In genomic region chr5:95393279-95393678, GRCh38 we compare ENCODE assay signal across 14 cellular contexts. TPM values are rescaled to one million over a fixed set of nuclear protein-coding genes. Genes with fewer than 3 reads are reported as not detected.
DNase-seq lines count a peak whose midpoint lies in the region; ATAC-seq and TF ChIP-seq lines count a peak whose summit lies in the region.
"Had no signal": no experiment of that assay in that cellular context is flagged by ENCODE, and none has a peak within 500 bp of the region (broad histone marks: within the 10 kb centered on the region; RNA-seq: fewer than 3 reads in every experiment).

No MANE protein-coding gene starts in this region.

- intact Hi-C loops in PC-9 (cut with micrococcal nuclease; ENCODE audit: unreplicated experiment) = loop anchor here (5.0 kb wide), 1 partner anchor 54 kb away; no protein-coding TSS in a partner anchor

- peaks cover 6% of the 10 kb centered on the region for H3K36me3 Mint-ChIP-seq in endothelial cell (ENCODE audit: low read depth, unreplicated experiment)

- H3K4me1 ChIP-seq in HEK293 (ENCODE audit: control insufficient read depth, insufficient read depth, low read length) (no peaks in the 10 kb centered on the region), PC-9 (replicated peaks; ENCODE audit: insufficient read depth) (peaks cover 6% of the 10 kb centered on the region; the same call in 1 of the 2 replicates), parathyroid adenoma (no peaks in the 10 kb centered on the region)

- H2AFZ ChIP-seq in PC-9 (0 out of 2 replicates have a peak overlapping the region, but pooled peaks have one; percentile 44), parathyroid adenoma (peak overlapping the region; percentile 62)

- peaks cover 26% of the 10 kb centered on the region for H3K4me1 Mint-ChIP-seq in endothelial cell (ENCODE audit: unreplicated experiment)
- H3K4me1 Mint-ChIP-seq: B cell had no signal

- H3K27ac Mint-ChIP-seq in endothelial cell (ENCODE audit: unreplicated experiment) = peak overlapping the region; percentile 94
- H3K27ac Mint-ChIP-seq: B cell had no signal

- ATAC-seq in GM21526 (IDR thresholded peaks at IDR 0.05; ENCODE audit: low FRiP score, unreplicated experiment) = no peak
- no peak for ATAC-seq in GM19452 (IDR thresholded peaks at IDR 0.05; ENCODE audit: unreplicated experiment)

- H3K27me3 Mint-ChIP-seq in endothelial cell (ENCODE audit: unreplicated experiment) = peaks cover 4% of the 10 kb centered on the region
- H3K27me3 Mint-ChIP-seq: B cell had no signal

- H3K4me3 Mint-ChIP-seq in endothelial cell (ENCODE audit: unreplicated experiment) = no peak overlapping the region
- H3K4me3 Mint-ChIP-seq: B cell had no signal

- in situ Hi-C loops in GM13977 (cut with MboI; ENCODE audit: low pct_unique_long_range_greater_than_20kb, low sequenced_read_pairs, unreplicated experiment) = no loop called here

- no peaks in the 10 kb centered on the region for H3K9me3 Mint-ChIP-seq in endothelial cell (ENCODE audit: unreplicated experiment)

- H3K27me3 ChIP-seq in PC-9 (ENCODE audit: insufficient read depth, low read depth) = no peaks in the 10 kb centered on the region
- no peaks in the 10 kb centered on the region for H3K27me3 ChIP-seq in parathyroid adenoma (ENCODE audit: control insufficient read depth, insufficient read depth, low read length)

- peak overlapping the region; percentile 66; the same call in 1 of the 2 replicates for H3K4me2 ChIP-seq in PC-9
- peak overlapping the region; percentile 60 for H3K4me2 ChIP-seq in parathyroid adenoma (ENCODE audit: low read length)
- H3K4me2 ChIP-seq: KMS-11 had no signal

- H3K9ac ChIP-seq in parathyroid adenoma = no peak overlapping the region
- H3K9ac ChIP-seq: KMS-11 had no signal

- TF ChIP-seq CTCF in HEK293 (tag by site-specific recombination; IDR thresholded peaks at IDR 0.05) (no peak), PC-9 (conservative IDR thresholded peaks at IDR 0.05) (no peak), endothelial cell (IDR thresholded peaks at IDR 0.05; ENCODE audit: unreplicated experiment) (no peak), parathyroid adenoma (IDR thresholded peaks at IDR 0.05) (no peak), GM13977 (IDR thresholded peaks at IDR 0.05; ENCODE audit: extremely low read depth, insufficient read depth, missing control alignments) (no peak)

- H3K9me3 ChIP-seq in HEK293 (ENCODE audit: control insufficient read depth, insufficient read depth, low read depth, low read length) = no peaks in the 10 kb centered on the region
- no peaks in the 10 kb centered on the region for H3K9me3 ChIP-seq in PC-9 (ENCODE audit: insufficient read depth, low read depth)
- H3K9me3 ChIP-seq in parathyroid adenoma (ENCODE audit: control insufficient read depth, low read length) = no peaks in the 10 kb centered on the region

- H3K36me3 ChIP-seq in HEK293 (ENCODE audit: control insufficient read depth in 2 of 2, insufficient read depth in 1 of 2, low read length in 2 of 2) (no peaks in the 10 kb centered on the region), PC-9 (ENCODE audit: low read depth) (no peaks in the 10 kb centered on the region), parathyroid adenoma (ENCODE audit: control insufficient read depth, insufficient read depth, low read length) (no peaks in the 10 kb centered on the region)

- H3K27ac ChIP-seq in HEK293 (ENCODE audit: extremely low read depth, low read depth, low read length) = no peak overlapping the region
- no peak overlapping the region for H3K27ac ChIP-seq in PC-9
- H3K27ac ChIP-seq in parathyroid adenoma = no peak overlapping the region

- H3K79me2 ChIP-seq in PC-9 (ENCODE audit: low read depth) (no peaks in the 10 kb centered on the region), parathyroid adenoma (no peaks in the 10 kb centered on the region)

- H3K9me2 ChIP-seq in PC-9 (ENCODE audit: insufficient read depth) = no peaks in the 10 kb centered on the region

- TSS peak; percentile 22 for BruUV-seq in PC-9 (replicated peaks; lab: Mats Ljungman, UMichigan)

- DNase-seq in PC-9 = no peak
- DNase-seq in endothelial cell (ENCODE audit: low spot score) = no peak
- no peak for DNase-seq in GM13977 (ENCODE audit: low spot score)
- DNase-seq: NCI-H2171 treated with DMSO at 0.1 percent for 48 hours, NCI-H510A, NCI-H82, SIG-M5 had no signal

- POLR2A ChIA-PET in HEK293 (lab: Yijun Ruan, JAX) (no interaction called here), PC-9 (lab: Charles Lee; ENCODE audit: unreplicated experiment) (no interaction called here)

- H3K4me3 ChIP-seq in HEK293 (ENCODE audit: low read depth, low read length) = no peak overlapping the region
- H3K4me3 ChIP-seq in PC-9 = no peak overlapping the region
- H3K4me3 ChIP-seq in parathyroid adenoma (ENCODE audit: low read depth, low read length) = peak overlapping the region; percentile 50

- no peaks in the 10 kb centered on the region for H3F3A ChIP-seq in PC-9 (ENCODE audit: insufficient read depth, low read depth)

- no peaks in the 10 kb centered on the region for H4K20me1 ChIP-seq in PC-9 (ENCODE audit: insufficient read depth)

- CTCF ChIA-PET in HEK293 (lab: Yijun Ruan, JAX) = no interaction called here
- CTCF ChIA-PET in PC-9 (lab: Charles Lee) = no interaction called here

TF ChIP-seq in HEK293, 187 proteins besides CTCF, POLR2A, EP300 and RAD21:
- TF ChIP-seq, protein P1, sequence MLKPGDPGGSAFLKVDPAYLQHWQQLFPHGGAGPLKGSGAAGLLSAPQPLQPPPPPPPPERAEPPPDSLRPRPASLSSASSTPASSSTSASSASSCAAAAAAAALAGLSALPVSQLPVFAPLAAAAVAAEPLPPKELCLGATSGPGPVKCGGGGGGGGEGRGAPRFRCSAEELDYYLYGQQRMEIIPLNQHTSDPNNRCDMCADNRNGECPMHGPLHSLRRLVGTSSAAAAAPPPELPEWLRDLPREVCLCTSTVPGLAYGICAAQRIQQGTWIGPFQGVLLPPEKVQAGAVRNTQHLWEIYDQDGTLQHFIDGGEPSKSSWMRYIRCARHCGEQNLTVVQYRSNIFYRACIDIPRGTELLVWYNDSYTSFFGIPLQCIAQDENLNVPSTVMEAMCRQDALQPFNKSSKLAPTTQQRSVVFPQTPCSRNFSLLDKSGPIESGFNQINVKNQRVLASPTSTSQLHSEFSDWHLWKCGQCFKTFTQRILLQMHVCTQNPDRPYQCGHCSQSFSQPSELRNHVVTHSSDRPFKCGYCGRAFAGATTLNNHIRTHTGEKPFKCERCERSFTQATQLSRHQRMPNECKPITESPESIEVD (tag by site-specific recombination; IDR thresholded peaks at IDR 0.05) = no peak
- TF ChIP-seq SP7 (tag by site-specific recombination; IDR thresholded peaks at IDR 0.05) (no peak), ZBTB8A (tag by site-specific recombination; IDR thresholded peaks at IDR 0.05) (no peak), ZNF768 (tag by site-specific recombination; IDR thresholded peaks at IDR 0.05) (peak; percentile 55; the same call in 1 of the 2 replicates)

RNA-seq across cellular contexts. Expression of gene FAM81B, which starts 2.1 kb away (rescaled TPM):
- total RNA-seq in PC-9 (2021) = 1.8 and 5.0 TPM in 2 replicates
- total RNA-seq in endothelial cell (ENCODE audit: unreplicated experiment) = 1.2 TPM
- total RNA-seq: B cell, MCF 10A had no signal
